ENCODE assay signal across 25 cellular contexts in genomic region chr17:31099051-31099450, GRCh38. TPM values are rescaled to one million over a fixed set of nuclear protein-coding genes. Genes with fewer than 3 reads are reported as not detected.
DNase-seq lines count a peak whose midpoint lies in the region; ATAC-seq and TF ChIP-seq lines count a peak whose summit lies in the region.
"Had no signal": no experiment of that assay in that cellular context is flagged by ENCODE, and none has a peak within 500 bp of the region (broad histone marks: within the 10 kb centered on the region; RNA-seq: fewer than 3 reads in every experiment).

No MANE protein-coding gene starts in this region.

- H3K27me3 Mint-ChIP-seq in neural crest cell (ENCODE audit: low read depth) (no peaks in the 10 kb centered on the region), H9 (ENCODE audit: low read depth) (no peaks in the 10 kb centered on the region)
- H3K27me3 Mint-ChIP-seq: CD4-positive, alpha-beta memory T cell; T-cell had no signal

- H3K4me1 Mint-ChIP-seq in neural crest cell = peaks cover 36% of the 10 kb centered on the region
- peaks cover 24 to 28% of the 10 kb centered on the region in 2 experiments for H3K4me1 Mint-ChIP-seq in H9

- no CpG with 5 or more reads among the region's 3 CpGs for WGBS in H9 (ENCODE audit: extremely low coverage, insufficient read length, low lambda C conversion rate)

- H3K27ac Mint-ChIP-seq in neural crest cell (ENCODE audit: unreplicated experiment) = no peak overlapping the region
- no peak overlapping the region for H3K27ac Mint-ChIP-seq in H9
- H3K27ac Mint-ChIP-seq: T-cell had no signal

- no peak overlapping the region for H2BK5ac ChIP-seq in H9 (ENCODE audit: insufficient read length, low read length)

- H3K36me3 ChIP-seq in SK-N-MC (ENCODE audit: insufficient read depth, low read length) = no peaks in the 10 kb centered on the region
- H3K36me3 ChIP-seq: HAP-1 had no signal

- H3K14ac ChIP-seq in H9 (ENCODE audit: insufficient read depth, low read length) = no peak overlapping the region

- ATAC-seq in HG03139 (IDR thresholded peaks at IDR 0.05; ENCODE audit: unreplicated experiment) (no peak), HG02642 (IDR thresholded peaks at IDR 0.05; ENCODE audit: poor library complexity, unreplicated experiment) (no peak)
- ATAC-seq: T-cell had no signal

- no peak overlapping the region for H2BK20ac ChIP-seq in H9 (ENCODE audit: low read depth, low read length, poor library complexity, severe bottlenecking)

- H3K4me1 ChIP-seq in H9 (ENCODE audit: insufficient read depth, low read length) = 0 out of 2 replicates have a peak, but pooled peaks cover 3% of the 10 kb centered on the region

- H3K79me2 ChIP-seq in H9 (ENCODE audit: insufficient read depth, low read length) = peaks cover 5% of the 10 kb centered on the region; the same call in 1 of the 2 replicates

- H3K36me3 Mint-ChIP-seq in neural crest cell (ENCODE audit: low read depth) (no peaks in the 10 kb centered on the region), H9 (ENCODE audit: insufficient read depth in 1 of 3, low read depth in 3 of 3) (peaks cover 0 to 2% (median 1%) of the 10 kb centered on the region in 3 experiments; a peak in 3 of 7 replicates)
- H3K36me3 Mint-ChIP-seq: T-cell had no signal

- no peak overlapping the region for H2BK12ac ChIP-seq in H9 (ENCODE audit: insufficient read length, low read depth, low read length)

- H4K8ac ChIP-seq in H9 (replicated peaks; ENCODE audit: insufficient read length, low read depth, low read length) = no peak overlapping the region

- no peak overlapping the region for H3K23ac ChIP-seq in H9 (ENCODE audit: insufficient read length, low read depth, low read length)

- no peak overlapping the region for H2AFZ ChIP-seq in H9 (ENCODE audit: low read length)

- no peaks in the 10 kb centered on the region for H3K27me3 ChIP-seq in H9 (ENCODE audit: insufficient read depth, low read length)
- H3K27me3 ChIP-seq: BLaER1 treated with 17β-estradiol and CSF1 and Interleukin-3, amounts not matched to agents 10 nM and 100 nM; MG63; SJSA1 had no signal

- no peak overlapping the region for H2BK15ac ChIP-seq in H9 (ENCODE audit: low read depth, low read length)

- no peak overlapping the region for H4K91ac ChIP-seq in H9 (ENCODE audit: insufficient read length, low read depth, low read length)

- H2BK120ac ChIP-seq in H9 (ENCODE audit: low read depth, low read length, poor library complexity, severe bottlenecking) = no peak overlapping the region

- DNase-seq in GM03348 (ENCODE audit: low spot score) (peak; percentile 37), SK-N-MC (ENCODE audit: low read depth, low spot score) (no peak), dedifferentiated amniotic fluid mesenchymal stem cell (ENCODE audit: extremely low spot score) (peak; percentile 20), neural crest cell (ENCODE audit: low read depth, low spot score) (no peak), H9 (no peak), HK-2 (ENCODE audit: unreplicated experiment) (no peak)
- DNase-seq: AML-193; Caco-2; CD4-positive, alpha-beta memory T cell; GF-D8; Kasumi-1; MG63; NCI-H1417; NCI-H1694; NCI-H2029 treated with DMSO at 0.1 percent for 48 hours; NCI-H510A; NCI-H69; Right ventricle myocardium superior; RPMI8226; T-cell had no signal

- no peak overlapping the region for H3K56ac ChIP-seq in H9 (ENCODE audit: insufficient read length, low read depth, low read length)

- H3K9me3 ChIP-seq in SK-N-MC (ENCODE audit: low read depth, low read length) (no peaks in the 10 kb centered on the region), H9 (ENCODE audit: control insufficient read depth, low read depth, low read length) (no peaks in the 10 kb centered on the region)
- H3K9me3 ChIP-seq: BLaER1 treated with 17β-estradiol and CSF1 and Interleukin-3, amounts not matched to agents 10 nM and 100 nM; Caco-2; HAP-1; MG63; SJSA1 had no signal

- H3K23me2 ChIP-seq in H9 (ENCODE audit: insufficient read length, low read depth, low read length, poor library complexity, severe bottlenecking) = peaks cover 8% of the 10 kb centered on the region

- H4K5ac ChIP-seq in H9 (ENCODE audit: insufficient read length, low read depth, low read length) = no peak overlapping the region

- H2AK5ac ChIP-seq in H9 (ENCODE audit: insufficient read length, low read length) = no peak overlapping the region

- peak overlapping the region; percentile 31 for H3K4me3 Mint-ChIP-seq in neural crest cell
- no peak overlapping the region for H3K4me3 Mint-ChIP-seq in H9
- H3K4me3 Mint-ChIP-seq: CD4-positive, alpha-beta memory T cell; T-cell had no signal

- TF ChIP-seq CTCF in neural crest cell (conservative IDR thresholded peaks at IDR 0.05) = no peak
- no peak for TF ChIP-seq CTCF in H9 (conservative IDR thresholded peaks at IDR 0.05)

- H3K4me2 ChIP-seq in H9 (ENCODE audit: insufficient read depth, insufficient read length, low read length) = no peak overlapping the region
- H3K4me2 ChIP-seq: BLaER1 treated with 17β-estradiol and CSF1 and Interleukin-3, amounts not matched to agents 10 nM and 100 nM had no signal

- no peaks in the 10 kb centered on the region for H4K20me1 ChIP-seq in H9 (ENCODE audit: control insufficient read depth, insufficient read depth, insufficient read length)

- H3K18ac ChIP-seq in H9 (ENCODE audit: insufficient read length, low read depth, low read length) = no peak overlapping the region

- peaks cover 10% of the 10 kb centered on the region for H3K79me1 ChIP-seq in H9 (ENCODE audit: insufficient read depth, low read depth, low read length, poor library complexity, severe bottlenecking)

- no peaks in the 10 kb centered on the region for H3K9me3 Mint-ChIP-seq in neural crest cell
- H3K9me3 Mint-ChIP-seq in H9 = no peaks in the 10 kb centered on the region; a peak in 2 of 5 replicates
- H3K9me3 Mint-ChIP-seq: T-cell had no signal

- H3K4ac ChIP-seq in H9 (ENCODE audit: low read depth, low read length) = no peak overlapping the region

- H3T11ph ChIP-seq in H9 (ENCODE audit: low read length) = no peak overlapping the region

- H3K27ac ChIP-seq in SK-N-MC (peak overlapping the region; percentile 77), H9 (ENCODE audit: insufficient read length, low read depth, low read length) (no peak overlapping the region)
- H3K27ac ChIP-seq: BLaER1 treated with 17β-estradiol and CSF1 and Interleukin-3, amounts not matched to agents 10 nM and 100 nM; SJSA1 had no signal

- no peak overlapping the region for H3K9ac ChIP-seq in SK-N-MC (ENCODE audit: insufficient read length)
- no peak overlapping the region for H3K9ac ChIP-seq in H9 (ENCODE audit: extremely low read depth, insufficient read length, low read length)
- H3K9ac ChIP-seq: BLaER1 treated with 17β-estradiol and CSF1 and Interleukin-3, amounts not matched to agents 10 nM and 100 nM had no signal

- H3K4me3 ChIP-seq in SK-N-MC = no peak overlapping the region
- H3K4me3 ChIP-seq: BLaER1 treated with 17β-estradiol and CSF1 and Interleukin-3, amounts not matched to agents 10 nM and 100 nM; HAP-1; MG63; SJSA1 had no signal

RNA-seq across cellular contexts. Expression of gene NF1, which starts 4.3 kb away (rescaled TPM):
- total RNA-seq in neural crest cell = 60.6 and 62.9 TPM in 2 replicates
- 37.9 and 38.1 TPM in 2 replicates for total RNA-seq in H9 (2021)

Comparison
In these comparisons a context has a peak if more than half of its experiments do, and no peak if none do; other contexts are left out.
1. DNase-seq: peak in GM03348 (single experiment) and dedifferentiated amniotic fluid mesenchymal stem cell (single experiment); none in SK-N-MC (single experiment), neural crest cell (single experiment), H9 (single experiment) and HK-2 (single experiment).